Comparison of ENCODE assay signal across 8 cellular contexts in genomic region chr16:16364701-16365100, GRCh38. TPM values are rescaled to one million over a fixed set of nuclear protein-coding genes. Genes with fewer than 3 reads are reported as not detected.
DNase-seq lines count a peak whose midpoint lies in the region; ATAC-seq and TF ChIP-seq lines count a peak whose summit lies in the region.
"Not testable (repeated sequence)": the region's sequence is repeated elsewhere in the genome, so short reads cannot be mapped to it uniquely, and the experiment has no call there.
"Had no signal": no experiment of that assay in that cellular context is flagged by ENCODE, and none has a peak within 500 bp of the region (broad histone marks: within the 10 kb centered on the region; RNA-seq: fewer than 3 reads in every experiment).

No MANE protein-coding gene starts in this region.

- ATAC-seq in left ventricle myocardium superior (peak; percentile 17), right lobe of liver (peak in 1 of 4 donors; percentile 9), mucosa of descending colon (peak; percentile 18), sciatic nerve (peak; percentile 13), upper lobe of left lung (ENCODE audit: low FRiP score in 2 of 2) (peak; percentile 14 to 40)

- peak; percentile 7 for DNase-seq in CD14-positive monocyte (ENCODE audit: low spot score)
- peak; percentile 48 for DNase-seq in activated effector memory CD4-positive, alpha-beta T cell treated with anti-CD3 and anti-CD28 coated beads, Interleukin-2, amount 50 U/mL, for 16 hours
- DNase-seq in left ventricle myocardium superior = peak; percentile 11
- DNase-seq in right lobe of liver = peak in 2 of 3 donors; percentile 8 to 22
- DNase-seq in mucosa of descending colon = not testable (repeated sequence)
- DNase-seq in sciatic nerve (ENCODE audit: low spot score) = peak; percentile 31
- peak in 1 of 2 donors; percentile 73 for DNase-seq in upper lobe of left lung

- H3K4me1 Mint-ChIP-seq in CD14-positive monocyte = not testable (repeated sequence)

- not testable (repeated sequence) for H3K27ac ChIP-seq in right lobe of liver, upper lobe of left lung

- not testable (repeated sequence) for TF ChIP-seq CTCF in CD14-positive monocyte (IDR thresholded peaks at IDR 0.05); right lobe of liver (IDR thresholded peaks at IDR 0.05); mucosa of descending colon (IDR thresholded peaks at IDR 0.05); upper lobe of left lung (IDR thresholded peaks at IDR 0.05)

- H3K4me1 ChIP-seq in right lobe of liver; mucosa of descending colon (ENCODE audit: low read depth); upper lobe of left lung: not testable (repeated sequence)

- H3K9me3 Mint-ChIP-seq in CD14-positive monocyte = not testable (repeated sequence)

- WGBS in right lobe of liver (ENCODE audit: insufficient coverage, low coverage, low lambda C conversion rate, missing lambda C conversion rate) = no CpG with 5 or more reads among the region's 28 CpGs
- 100% methylated on average over 2 of the region's 28 CpGs; no CpG with 5 or more reads in 1 of the 2 donors for WGBS in upper lobe of left lung, 2 donors

- intact Hi-C loops in CD14-positive monocyte (cut with micrococcal nuclease); left ventricle myocardium superior (cut with micrococcal nuclease); right lobe of liver (cut with DNase I); mucosa of descending colon (cut with DNase I, micrococcal nuclease); sciatic nerve (cut with DNase I): not testable (repeated sequence)

- not testable (repeated sequence) for H3K27ac Mint-ChIP-seq in CD14-positive monocyte

- not testable (repeated sequence) for H3K27me3 Mint-ChIP-seq in CD14-positive monocyte (ENCODE audit: low read depth in 3 of 3)

- not testable (repeated sequence) for TF ChIP-seq POLR2A in right lobe of liver (IDR thresholded peaks at IDR 0.05); upper lobe of left lung (IDR thresholded peaks at IDR 0.05)

- H3K9me3 ChIP-seq in right lobe of liver, mucosa of descending colon, upper lobe of left lung: not testable (repeated sequence)

- not testable (repeated sequence) for H3K4me3 ChIP-seq in right lobe of liver, mucosa of descending colon, upper lobe of left lung

- not testable (repeated sequence) for H3K27me3 ChIP-seq in right lobe of liver, upper lobe of left lung

- not testable (repeated sequence) for TF ChIP-seq EP300 in upper lobe of left lung (IDR thresholded peaks at IDR 0.05)

- H3K36me3 ChIP-seq in right lobe of liver; mucosa of descending colon (ENCODE audit: low read depth); upper lobe of left lung: not testable (repeated sequence)

- H3K4me3 Mint-ChIP-seq in CD14-positive monocyte = not testable (repeated sequence)

- not testable (repeated sequence) for H3K36me3 Mint-ChIP-seq in CD14-positive monocyte

RNA-seq across cellular contexts. Expression of gene NPIPA7, which starts 14.2 kb away (rescaled TPM):
- polyA plus RNA-seq in CD14-positive monocyte = not detected
- total RNA-seq in left ventricle myocardium superior (2.9 TPM), right lobe of liver (1 to 10 TPM; 1.8 to 10.0 (median 3.7) TPM), mucosa of descending colon (1 to 10 TPM; 4.1 to 8.8 (median 4.6) TPM), sciatic nerve (17.6 TPM), upper lobe of left lung (1 to 10 TPM in 5 of 6 donors, not detected in 1; 1.7 to 6.4 (median 4.3) TPM)
- polyA plus RNA-seq: CD4-positive, CD25-positive, alpha-beta regulatory T cell had no signal
